In the genomic region with DNA sequence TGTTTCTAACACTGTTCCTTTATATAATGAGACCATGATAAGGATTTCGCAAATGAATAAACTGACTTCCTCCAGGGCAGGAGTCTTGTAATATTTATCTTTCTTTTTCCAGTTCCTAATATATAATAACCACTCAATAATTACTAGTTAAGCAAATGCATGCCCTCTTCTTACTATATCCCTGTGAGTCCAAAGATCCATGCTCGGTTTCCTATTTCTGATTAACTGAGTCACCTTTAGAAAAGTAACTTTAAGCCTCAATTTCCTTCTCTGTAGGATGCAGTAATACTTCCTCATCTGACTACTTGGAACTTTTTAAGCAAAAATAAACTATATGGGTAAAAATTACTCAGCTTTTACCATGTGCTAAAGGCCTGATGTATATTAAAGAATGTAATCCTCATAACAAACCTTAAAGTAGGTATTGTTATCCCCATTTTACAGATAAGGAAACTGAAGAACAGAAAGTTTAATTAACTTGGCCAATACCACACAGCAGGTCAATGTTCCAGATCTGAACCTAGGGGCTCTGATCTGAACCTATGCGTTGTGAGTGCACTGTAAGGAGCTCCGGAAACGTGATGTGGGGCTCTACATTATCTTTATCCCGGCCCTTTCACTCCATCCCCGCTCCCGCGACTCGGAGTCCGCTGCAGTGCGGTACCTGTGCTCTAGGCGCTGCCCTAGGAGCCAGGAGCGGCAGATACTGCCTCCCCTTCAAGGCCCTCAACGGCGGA, we compare ENCODE assay signal across 8 cellular contexts. TPM values are rescaled to one million over a fixed set of nuclear protein-coding genes. Genes with fewer than 3 reads are reported as not detected.
A peak's percentile ranks its signal among the peaks of the same experiment; 100 is the strongest.
DNase-seq lines count a peak whose midpoint lies in the region; ATAC-seq, FAIRE-seq and TF ChIP-seq lines count a peak whose summit lies in the region.

No MANE protein-coding gene starts in this region.

- no peak for TF ChIP-seq POLR2A in prostate gland (IDR thresholded peaks at IDR 0.05)

- FAIRE-seq in D721Med (lab: Jason Lieb, UNC), result no peak

- CTCF ChIA-PET in A673 (lab: Charles Lee) (interaction anchor here (0.9 to 1.5 kb wide), 2 partner anchors 114 to 315 kb away, joined by 3 to 5 read pairs; no protein-coding TSS in a partner anchor), Panc1 (lab: Charles Lee) (interaction anchor here (0.7 kb wide), 1 partner anchor 1778 kb away, joined by 3 read pairs; no protein-coding TSS in a partner anchor)

- no peak for DNase-seq in A673 (ENCODE audit: low spot score)
- DNase-seq in Panc1 (ENCODE audit: low read depth, low spot score), result no peak
- no peak for DNase-seq in prostate gland (ENCODE audit: low spot score)
- no peak for DNase-seq in GDM1 (lab: John Stamatoyannopoulos, UW)
- DNase-seq in AG08395 (ENCODE audit: low spot score), result no peak
- DNase-seq in D721Med (ENCODE audit: insufficient read length, low spot score), result no peak

- POLR2A ChIA-PET in A673 (lab: Charles Lee; ENCODE audit: low non-redundant PET), result interaction anchor here (0.5 to 0.7 kb wide), 2 partner anchors 263 to 300 kb away, joined by 3 to 15 read pairs; no protein-coding TSS in a partner anchor
- POLR2A ChIA-PET in Panc1 (lab: Charles Lee), result interaction anchor here (0.6 to 1.3 kb wide), 2 partner anchors 8 to 72 kb away, joined by 4 to 10 read pairs; a partner anchor contains a TSS

- TF ChIP-seq CTCF in A673 (conservative IDR thresholded peaks at IDR 0.05; ENCODE audit: low read depth, low read length), result no peak
- TF ChIP-seq CTCF in Panc1 (IDR thresholded peaks at IDR 0.05), result no peak
- no peak for TF ChIP-seq CTCF in prostate gland (IDR thresholded peaks at IDR 0.05)
- TF ChIP-seq CTCF in D721Med (IDR thresholded peaks at IDR 0.05; ENCODE audit: insufficient read depth, missing control alignments), result no peak

- peak; percentile 38 for ATAC-seq in GM19438 (IDR thresholded peaks at IDR 0.05; ENCODE audit: low read depth, unreplicated experiment)
- ATAC-seq in Panc1, result peak; percentile 59

- H3K27ac ChIP-seq in A673 (ENCODE audit: low read depth, low read length, poor library complexity, severe bottlenecking) (peak overlapping the region; percentile 87), Panc1 (ENCODE audit: low read length) (peak overlapping the region; percentile 98), esophagus (ENCODE audit: low read depth in 2 of 2, low read length in 1 of 2) (peak overlapping the region; percentile 93 to 99), prostate gland (peak overlapping the region; percentile 94 to 97)

- no peaks in the 10 kb centered on the region for H3K9me3 ChIP-seq in A673 (ENCODE audit: low read depth, low read length, poor library complexity, severe bottlenecking)
- H3K9me3 ChIP-seq in Panc1 (ENCODE audit: control insufficient read depth, insufficient read depth, low read depth, low read length), result no peaks in the 10 kb centered on the region
- no peaks in the 10 kb centered on the region for H3K9me3 ChIP-seq in esophagus (ENCODE audit: control insufficient read depth in 2 of 2, insufficient read depth in 1 of 2, low read depth in 1 of 2, low read length in 1 of 2)
- H3K9me3 ChIP-seq in prostate gland, result no peaks in the 10 kb centered on the region

- H3K36me3 ChIP-seq in A673 (ENCODE audit: insufficient read depth, low read length, poor library complexity, severe bottlenecking) (peaks cover 20% of the 10 kb centered on the region), Panc1 (ENCODE audit: control insufficient read depth, insufficient read depth, low read length) (peaks cover 27% of the 10 kb centered on the region), esophagus (ENCODE audit: control insufficient read depth in 2 of 2, insufficient read depth in 2 of 2, low read length in 1 of 2) (no peaks in the 10 kb centered on the region), prostate gland (no peaks in the 10 kb centered on the region)

- TSS peak; percentile 87 for BruUV-seq in A673 (replicated peaks; lab: Mats Ljungman, UMichigan)
- TSS peak; percentile 89 for BruUV-seq in Panc1 (replicated peaks; lab: Mats Ljungman, UMichigan)

- H3K4me1 ChIP-seq in A673 (ENCODE audit: insufficient read depth, low read length, poor library complexity, severe bottlenecking) (no peaks in the 10 kb centered on the region), Panc1 (ENCODE audit: control insufficient read depth, insufficient read depth, low read length) (peaks cover 22% of the 10 kb centered on the region), esophagus (ENCODE audit: control insufficient read depth in 2 of 2, insufficient read depth in 2 of 2, low read length in 1 of 2) (no peaks in the 10 kb centered on the region), prostate gland (replicated peaks) (no peaks in the 10 kb centered on the region)

- in situ Hi-C loops in Panc1 (cut with HindIII; ENCODE audit: low pct_unique_long_range_greater_than_20kb, low sequenced_read_pairs), result no loop called here

- intact Hi-C loops in A673 (cut with micrococcal nuclease; ENCODE audit: unreplicated experiment), result no loop called here
- intact Hi-C loops in Panc1 (cut with micrococcal nuclease; ENCODE audit: unreplicated experiment), result loop anchor here (2.0 kb wide), 1 partner anchor 47 kb away; no protein-coding TSS in a partner anchor
- intact Hi-C loops in prostate gland (cut with DNase I), result loop anchor here (10.0 kb wide), 1 partner anchor 53 kb away; a partner anchor contains a TSS

- no peaks in the 10 kb centered on the region for H3K27me3 ChIP-seq in A673 (replicated peaks; ENCODE audit: insufficient read depth, low read depth, low read length, poor library complexity)
- no peaks in the 10 kb centered on the region for H3K27me3 ChIP-seq in Panc1 (ENCODE audit: control insufficient read depth, insufficient read depth, low read length)
- no peaks in the 10 kb centered on the region for H3K27me3 ChIP-seq in esophagus (ENCODE audit: control insufficient read depth in 1 of 2, insufficient read depth in 2 of 2, low read length in 2 of 2)
- H3K27me3 ChIP-seq in prostate gland (replicated peaks; ENCODE audit: insufficient read depth), result no peaks in the 10 kb centered on the region

- 5 to 6% methylated on average over 16 of the region's 16 CpGs for whole genome bisulfite sequencing in esophagus, 2 donors
- WGBS in prostate gland, result 7% methylated on average over 16 of the region's 16 CpGs

- H3K4me3 ChIP-seq in A673 (ENCODE audit: low read depth, low read length, poor library complexity, severe bottlenecking) (peak overlapping the region; percentile 80), Panc1 (ENCODE audit: low read depth in 2 of 2, low read length in 2 of 2) (peak overlapping the region; percentile 92 to 93), esophagus (ENCODE audit: low read depth in 1 of 2, low read length in 2 of 2) (peak overlapping the region; percentile 87 to 99), prostate gland (peak overlapping the region; percentile 75 to 89)

RNA-seq across cellular contexts. Expression of a gene that starts 0.5 kb away (rescaled TPM):
- total RNA-seq in A673 (2021), result 46.1 and 48.3 TPM in 2 replicates
- 62.9 TPM for total RNA-seq in Panc1 (2021; ENCODE audit: unreplicated experiment)
- polyA plus RNA-seq in Panc1 (2012; ENCODE audit: insufficient read length), result 34.9 TPM
- polyA plus RNA-seq in esophagus, result 10 to 100 TPM; 11.9 to 12.3 TPM
- total RNA-seq in prostate gland, result 10 to 100 TPM; 36.5 to 41.2 TPM

RNA-seq across cellular contexts. Expression of a gene that starts 0.6 kb away (rescaled TPM):
- 19.2 and 21.3 TPM in 2 replicates for total RNA-seq in A673 (2021)
- 37.0 TPM for total RNA-seq in Panc1 (2021; ENCODE audit: unreplicated experiment)
- polyA plus RNA-seq in Panc1 (2012; ENCODE audit: insufficient read length), result 32.5 TPM
- polyA plus RNA-seq in esophagus, result 10 to 100 TPM; 15.5 to 19.0 TPM
- total RNA-seq in prostate gland, result 10 to 100 TPM; 18.4 to 27.3 TPM

RNA-seq across cellular contexts. Expression of a gene that starts 51.0 kb away (rescaled TPM):
- 1.1 and 1.3 TPM in 2 replicates for total RNA-seq in A673 (2021)
- 6.5 TPM for total RNA-seq in Panc1 (2021; ENCODE audit: unreplicated experiment)
- polyA plus RNA-seq in Panc1 (2012; ENCODE audit: insufficient read length), result 1.1 TPM
- polyA plus RNA-seq in esophagus, result under 1 TPM; 0.20 to 0.35 TPM
- total RNA-seq in prostate gland, result under 1 TPM; 0.14 to 0.74 TPM
